ENCODE assay signal across 1 cellular context in genomic region chr5:23977996-23978395, GRCh38.
TF ChIP-seq lines count a peak whose summit lies in the region.

No MANE protein-coding gene starts in this region.

TF ChIP-seq in WTC11, 78 proteins besides CTCF, POLR2A, EP300 and RAD21 (continued from another document):
- TF ChIP-seq, protein P1, sequence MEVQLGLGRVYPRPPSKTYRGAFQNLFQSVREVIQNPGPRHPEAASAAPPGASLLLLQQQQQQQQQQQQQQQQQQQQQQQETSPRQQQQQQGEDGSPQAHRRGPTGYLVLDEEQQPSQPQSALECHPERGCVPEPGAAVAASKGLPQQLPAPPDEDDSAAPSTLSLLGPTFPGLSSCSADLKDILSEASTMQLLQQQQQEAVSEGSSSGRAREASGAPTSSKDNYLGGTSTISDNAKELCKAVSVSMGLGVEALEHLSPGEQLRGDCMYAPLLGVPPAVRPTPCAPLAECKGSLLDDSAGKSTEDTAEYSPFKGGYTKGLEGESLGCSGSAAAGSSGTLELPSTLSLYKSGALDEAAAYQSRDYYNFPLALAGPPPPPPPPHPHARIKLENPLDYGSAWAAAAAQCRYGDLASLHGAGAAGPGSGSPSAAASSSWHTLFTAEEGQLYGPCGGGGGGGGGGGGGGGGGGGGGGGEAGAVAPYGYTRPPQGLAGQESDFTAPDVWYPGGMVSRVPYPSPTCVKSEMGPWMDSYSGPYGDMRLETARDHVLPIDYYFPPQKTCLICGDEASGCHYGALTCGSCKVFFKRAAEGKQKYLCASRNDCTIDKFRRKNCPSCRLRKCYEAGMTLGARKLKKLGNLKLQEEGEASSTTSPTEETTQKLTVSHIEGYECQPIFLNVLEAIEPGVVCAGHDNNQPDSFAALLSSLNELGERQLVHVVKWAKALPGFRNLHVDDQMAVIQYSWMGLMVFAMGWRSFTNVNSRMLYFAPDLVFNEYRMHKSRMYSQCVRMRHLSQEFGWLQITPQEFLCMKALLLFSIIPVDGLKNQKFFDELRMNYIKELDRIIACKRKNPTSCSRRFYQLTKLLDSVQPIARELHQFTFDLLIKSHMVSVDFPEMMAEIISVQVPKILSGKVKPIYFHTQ (CRISPR knock-in tag; IDR thresholded peaks at IDR 0.05): no peak
- TF ChIP-seq ZNF512 (CRISPR knock-in tag; IDR thresholded peaks at IDR 0.05; ENCODE audit: borderline replicate concordance) (no peak), JAZF1 (CRISPR knock-in tag; IDR thresholded peaks at IDR 0.05) (no peak), NFATC4 (CRISPR knock-in tag; IDR thresholded peaks at IDR 0.05) (no peak), TEAD4 (CRISPR knock-in tag; IDR thresholded peaks at IDR 0.05) (no peak), SP1 (CRISPR knock-in tag; conservative IDR thresholded peaks at IDR 0.05) (no peak), EMX1 (CRISPR knock-in tag; IDR thresholded peaks at IDR 0.05) (no peak)
- TF ChIP-seq, protein P2, sequence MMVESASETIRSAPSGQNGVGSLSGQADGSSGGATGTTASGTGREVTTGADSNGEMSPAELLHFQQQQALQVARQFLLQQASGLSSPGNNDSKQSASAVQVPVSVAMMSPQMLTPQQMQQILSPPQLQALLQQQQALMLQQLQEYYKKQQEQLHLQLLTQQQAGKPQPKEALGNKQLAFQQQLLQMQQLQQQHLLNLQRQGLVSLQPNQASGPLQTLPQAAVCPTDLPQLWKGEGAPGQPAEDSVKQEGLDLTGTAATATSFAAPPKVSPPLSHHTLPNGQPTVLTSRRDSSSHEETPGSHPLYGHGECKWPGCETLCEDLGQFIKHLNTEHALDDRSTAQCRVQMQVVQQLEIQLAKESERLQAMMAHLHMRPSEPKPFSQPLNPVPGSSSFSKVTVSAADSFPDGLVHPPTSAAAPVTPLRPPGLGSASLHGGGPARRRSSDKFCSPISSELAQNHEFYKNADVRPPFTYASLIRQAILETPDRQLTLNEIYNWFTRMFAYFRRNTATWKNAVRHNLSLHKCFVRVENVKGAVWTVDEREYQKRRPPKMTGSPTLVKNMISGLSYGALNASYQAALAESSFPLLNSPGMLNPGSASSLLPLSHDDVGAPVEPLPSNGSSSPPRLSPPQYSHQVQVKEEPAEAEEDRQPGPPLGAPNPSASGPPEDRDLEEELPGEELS (CRISPR knock-in tag; IDR thresholded peaks at IDR 0.05): no peak
- TF ChIP-seq, protein P3, sequence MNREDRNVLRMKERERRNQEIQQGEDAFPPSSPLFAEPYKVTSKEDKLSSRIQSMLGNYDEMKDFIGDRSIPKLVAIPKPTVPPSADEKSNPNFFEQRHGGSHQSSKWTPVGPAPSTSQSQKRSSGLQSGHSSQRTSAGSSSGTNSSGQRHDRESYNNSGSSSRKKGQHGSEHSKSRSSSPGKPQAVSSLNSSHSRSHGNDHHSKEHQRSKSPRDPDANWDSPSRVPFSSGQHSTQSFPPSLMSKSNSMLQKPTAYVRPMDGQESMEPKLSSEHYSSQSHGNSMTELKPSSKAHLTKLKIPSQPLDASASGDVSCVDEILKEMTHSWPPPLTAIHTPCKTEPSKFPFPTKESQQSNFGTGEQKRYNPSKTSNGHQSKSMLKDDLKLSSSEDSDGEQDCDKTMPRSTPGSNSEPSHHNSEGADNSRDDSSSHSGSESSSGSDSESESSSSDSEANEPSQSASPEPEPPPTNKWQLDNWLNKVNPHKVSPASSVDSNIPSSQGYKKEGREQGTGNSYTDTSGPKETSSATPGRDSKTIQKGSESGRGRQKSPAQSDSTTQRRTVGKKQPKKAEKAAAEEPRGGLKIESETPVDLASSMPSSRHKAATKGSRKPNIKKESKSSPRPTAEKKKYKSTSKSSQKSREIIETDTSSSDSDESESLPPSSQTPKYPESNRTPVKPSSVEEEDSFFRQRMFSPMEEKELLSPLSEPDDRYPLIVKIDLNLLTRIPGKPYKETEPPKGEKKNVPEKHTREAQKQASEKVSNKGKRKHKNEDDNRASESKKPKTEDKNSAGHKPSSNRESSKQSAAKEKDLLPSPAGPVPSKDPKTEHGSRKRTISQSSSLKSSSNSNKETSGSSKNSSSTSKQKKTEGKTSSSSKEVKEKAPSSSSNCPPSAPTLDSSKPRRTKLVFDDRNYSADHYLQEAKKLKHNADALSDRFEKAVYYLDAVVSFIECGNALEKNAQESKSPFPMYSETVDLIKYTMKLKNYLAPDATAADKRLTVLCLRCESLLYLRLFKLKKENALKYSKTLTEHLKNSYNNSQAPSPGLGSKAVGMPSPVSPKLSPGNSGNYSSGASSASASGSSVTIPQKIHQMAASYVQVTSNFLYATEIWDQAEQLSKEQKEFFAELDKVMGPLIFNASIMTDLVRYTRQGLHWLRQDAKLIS (CRISPR knock-in tag; IDR thresholded peaks at IDR 0.05; ENCODE audit: borderline replicate concordance): no peak
TF ChIP-seq in WTC11: peak in this region for 0.
